8 cellular contexts compared by ENCODE assay signal in genomic region chr1:212630159-212630900, GRCh38. TPM values are rescaled to one million over a fixed set of nuclear protein-coding genes. Genes with fewer than 3 reads are reported as not detected.
DNase-seq lines count a peak whose midpoint lies in the region; ATAC-seq and TF ChIP-seq lines count a peak whose summit lies in the region.

No MANE protein-coding gene starts in this region.

- WGBS in esophagus muscularis mucosa = 59% methylated on average over 13 of the region's 16 CpGs
- 48 to 51% methylated on average over 15 to 16 of the region's 16 CpGs for WGBS in thyroid gland, 2 donors

- TF ChIP-seq POLR2A in esophagus muscularis mucosa (IDR thresholded peaks at IDR 0.05; ENCODE audit: low read depth) (no peak), thyroid gland (IDR thresholded peaks at IDR 0.05) (no peak)

- H3K36me3 Mint-ChIP-seq in nephron progenitor cell (ENCODE audit: low read depth) = no peaks in the 10 kb centered on the region

- no peak overlapping the region for H3K27ac ChIP-seq in esophagus muscularis mucosa (replicated peaks in 1 of 4)
- H3K27ac ChIP-seq in thyroid gland = no peak overlapping the region

- peaks cover 0 to 11% (median 7%) of the 10 kb centered on the region in 4 donors for H3K4me1 ChIP-seq in esophagus muscularis mucosa
- H3K4me1 ChIP-seq in thyroid gland = peaks cover 0 to 10% of the 10 kb centered on the region in 2 donors

- ATAC-seq in GM19035 (IDR thresholded peaks at IDR 0.05; ENCODE audit: unreplicated experiment) (peak; percentile 97), HG03108 (IDR thresholded peaks at IDR 0.05; ENCODE audit: unreplicated experiment) (peak; percentile 92)

- H3K27me3 ChIP-seq in esophagus muscularis mucosa = no peaks in the 10 kb centered on the region
- H3K27me3 ChIP-seq in thyroid gland = no peaks in the 10 kb centered on the region

- intact Hi-C loops in esophagus muscularis mucosa (cut with DNase I) = loop anchor here (2.0 kb wide), 1 partner anchor 154 kb away; no protein-coding TSS in a partner anchor
- intact Hi-C loops in thyroid gland (cut with DNase I) = no loop called here

- TF ChIP-seq EP300 in esophagus muscularis mucosa (IDR thresholded peaks at IDR 0.05) = no peak

- H3K9me3 ChIP-seq in esophagus muscularis mucosa (peaks cover 0 to 6% (median 0%) of the 10 kb centered on the region in 4 donors), thyroid gland (no peaks in the 10 kb centered on the region)

- H3K27me3 Mint-ChIP-seq in nephron progenitor cell (ENCODE audit: low read depth, poor library complexity) = peaks cover 21% of the 10 kb centered on the region

- H3K4me3 ChIP-seq in esophagus muscularis mucosa (no peak overlapping the region), thyroid gland (replicated peaks in 1 of 3) (no peak overlapping the region)

- DNase-seq in CD1c-positive myeloid dendritic cell (ENCODE audit: extremely low spot score) (peak; percentile 88), NOMO-1 (lab: John Stamatoyannopoulos, UW; ENCODE audit: unreplicated experiment in 2 of 2) (peak; percentile 90 to 93), esophagus muscularis mucosa (ENCODE audit: extremely low spot score) (no peak), nephron progenitor cell (peak; percentile 64), thyroid gland (peak; percentile 58 to 61)
- peak; percentile 14 for DNase-seq in activated CD8-positive, alpha-beta memory T cell treated with anti-CD3 and anti-CD28 coated beads, Interleukin-2, amount 50 U/mL, for 1 hour (ENCODE audit: extremely low read depth)

- no peak overlapping the region for H3K4me3 Mint-ChIP-seq in nephron progenitor cell

- TF ChIP-seq CTCF in esophagus muscularis mucosa (IDR thresholded peaks at IDR 0.05) = peak; percentile 61 to 92 (median 79)
- TF ChIP-seq CTCF in nephron progenitor cell (IDR thresholded peaks at IDR 0.05) = peak; percentile 92
- peak; percentile 75 to 92 (median 83) for TF ChIP-seq CTCF in thyroid gland (IDR thresholded peaks at IDR 0.05)

- H3K9me3 Mint-ChIP-seq in nephron progenitor cell = peaks cover 10% of the 10 kb centered on the region

- H3K4me1 Mint-ChIP-seq in nephron progenitor cell = no peaks in the 10 kb centered on the region

- no peak overlapping the region for H3K27ac Mint-ChIP-seq in nephron progenitor cell

- H3K36me3 ChIP-seq in esophagus muscularis mucosa = no peaks in the 10 kb centered on the region
- no peaks in the 10 kb centered on the region for H3K36me3 ChIP-seq in thyroid gland

RNA-seq across cellular contexts. Expression of gene ATF3, which starts 21.8 kb away (rescaled TPM):
- total RNA-seq in esophagus muscularis mucosa = 10 to 100 TPM in 1 of 4 donors, 1 to 10 TPM in 3; 2.9 to 29.7 (median 3.7) TPM
- 10 to 100 TPM in 3 of 4 donors, 1 to 10 TPM in 1; 9.2 to 21.2 (median 14.7) TPM for total RNA-seq in thyroid gland
